ENCODE assay signal across 1 cellular context in the genomic region with DNA sequence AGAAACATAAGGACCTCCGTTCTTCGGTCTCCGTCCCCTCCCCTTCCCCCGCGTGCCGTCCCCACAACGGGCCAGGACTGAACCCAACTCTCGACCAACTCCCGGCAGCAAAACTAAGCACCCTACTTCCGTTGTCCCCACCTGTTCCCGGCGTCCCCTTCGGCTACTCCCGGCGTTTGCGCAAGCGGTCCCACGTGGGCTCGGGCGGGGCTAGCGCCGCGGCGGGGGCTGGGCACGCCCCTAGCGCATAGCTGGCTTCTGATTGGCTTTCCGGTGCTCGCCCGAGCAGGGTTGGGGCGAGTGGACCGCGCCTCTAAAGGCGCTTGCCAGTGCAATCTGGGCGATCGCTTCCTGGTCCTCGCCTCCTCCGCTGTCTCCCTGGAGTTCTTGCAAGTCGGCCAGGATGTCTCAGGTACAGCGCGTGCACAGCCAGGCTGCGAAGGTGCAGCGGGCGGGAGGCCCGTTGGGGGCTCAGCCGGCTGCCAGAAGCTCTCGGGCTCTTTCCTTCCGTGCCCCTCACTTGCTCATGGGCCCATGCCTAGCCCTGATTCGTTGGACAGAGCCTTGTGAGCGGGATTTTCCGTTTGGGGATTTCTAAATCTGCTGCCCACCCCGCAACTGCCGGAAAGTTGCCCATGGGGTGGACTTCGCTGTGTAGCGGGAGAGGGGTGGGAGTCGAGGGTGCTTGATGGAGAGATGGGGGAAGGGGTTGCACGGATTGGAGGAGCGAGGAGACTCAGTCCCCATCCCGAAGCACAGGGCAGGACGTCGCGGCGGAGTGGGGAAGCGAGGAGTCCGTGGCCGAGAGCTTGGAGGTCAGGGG.
TF ChIP-seq lines count a peak whose summit lies in the region.

C2orf76 (minus strand) TSS at position 186 of the 823 bp plus-strand sequence. CDS start 26,875 bp downstream, outside the sequence.
DBI (plus strand) TSS at position 329 of the 823 bp plus-strand sequence; CDS start at position 404, 75 bp downstream.

TF ChIP-seq in HepG2, 621 proteins besides CTCF, POLR2A, EP300 and RAD21 (continued from another document and continues in another):
- TF ChIP-seq, protein P1, sequence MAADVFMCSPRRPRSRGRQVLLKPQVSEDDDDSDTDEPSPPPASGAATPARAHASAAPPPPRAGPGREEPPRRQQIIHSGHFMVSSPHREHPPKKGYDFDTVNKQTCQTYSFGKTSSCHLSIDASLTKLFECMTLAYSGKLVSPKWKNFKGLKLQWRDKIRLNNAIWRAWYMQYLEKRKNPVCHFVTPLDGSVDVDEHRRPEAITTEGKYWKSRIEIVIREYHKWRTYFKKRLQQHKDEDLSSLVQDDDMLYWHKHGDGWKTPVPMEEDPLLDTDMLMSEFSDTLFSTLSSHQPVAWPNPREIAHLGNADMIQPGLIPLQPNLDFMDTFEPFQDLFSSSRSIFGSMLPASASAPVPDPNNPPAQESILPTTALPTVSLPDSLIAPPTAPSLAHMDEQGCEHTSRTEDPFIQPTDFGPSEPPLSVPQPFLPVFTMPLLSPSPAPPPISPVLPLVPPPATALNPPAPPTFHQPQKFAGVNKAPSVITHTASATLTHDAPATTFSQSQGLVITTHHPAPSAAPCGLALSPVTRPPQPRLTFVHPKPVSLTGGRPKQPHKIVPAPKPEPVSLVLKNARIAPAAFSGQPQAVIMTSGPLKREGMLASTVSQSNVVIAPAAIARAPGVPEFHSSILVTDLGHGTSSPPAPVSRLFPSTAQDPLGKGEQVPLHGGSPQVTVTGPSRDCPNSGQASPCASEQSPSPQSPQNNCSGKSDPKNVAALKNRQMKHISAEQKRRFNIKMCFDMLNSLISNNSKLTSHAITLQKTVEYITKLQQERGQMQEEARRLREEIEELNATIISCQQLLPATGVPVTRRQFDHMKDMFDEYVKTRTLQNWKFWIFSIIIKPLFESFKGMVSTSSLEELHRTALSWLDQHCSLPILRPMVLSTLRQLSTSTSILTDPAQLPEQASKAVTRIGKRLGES (CRISPR knock-in tag; IDR thresholded peaks at IDR 0.05; ENCODE audit: borderline replicate concordance), result peak; percentile 60; the same call in 1 of the 2 replicates
- TF ChIP-seq ZNF503 (CRISPR knock-in tag; IDR thresholded peaks at IDR 0.05) (peak; percentile 90), DNMT1 (CRISPR knock-in tag; IDR thresholded peaks at IDR 0.05) (0 out of 2 replicates have a peak, but pooled peaks have one; percentile 20), ZBTB33 (CRISPR knock-in tag; IDR thresholded peaks at IDR 0.05) (peak; percentile 54; the same call in 1 of the 2 replicates), CENPT (CRISPR knock-in tag; IDR thresholded peaks at IDR 0.05; ENCODE audit: low read depth) (no peak), ZNF382 (CRISPR knock-in tag; IDR thresholded peaks at IDR 0.05; ENCODE audit: borderline replicate concordance) (no peak), ZNF101 (CRISPR knock-in tag; IDR thresholded peaks at IDR 0.05; ENCODE audit: borderline replicate concordance, low read depth) (no peak), ZNF704 (CRISPR knock-in tag; IDR thresholded peaks at IDR 0.05; ENCODE audit: borderline replicate concordance) (peak; percentile 82), E2F5 (CRISPR knock-in tag; conservative IDR thresholded peaks at IDR 0.05) (peak; percentile 65), ZNF205 (CRISPR knock-in tag; IDR thresholded peaks at IDR 0.05) (peak; percentile 69; the same call in 1 of the 2 replicates), MBNL3 (CRISPR knock-in tag; conservative IDR thresholded peaks at IDR 0.05) (no peak), CEBPG (CRISPR knock-in tag; IDR thresholded peaks at IDR 0.05) (peak; percentile 100), KLF9 (CRISPR knock-in tag; IDR thresholded peaks at IDR 0.05; ENCODE audit: low read depth) (peak; percentile 93; the same call in 1 of the 2 replicates), ZNF317 (CRISPR knock-in tag; IDR thresholded peaks at IDR 0.05) (peak; percentile 78; the same call in 1 of the 2 replicates), TEAD2 (CRISPR knock-in tag; IDR thresholded peaks at IDR 0.05) (0 out of 2 replicates have a peak, but pooled peaks have one; percentile 40), ZNF10 (CRISPR knock-in tag; IDR thresholded peaks at IDR 0.05; ENCODE audit: borderline replicate concordance, low read depth) (no peak), DDIT3 (CRISPR knock-in tag; IDR thresholded peaks at IDR 0.05) (no peak), NR2F1 (CRISPR knock-in tag; IDR thresholded peaks at IDR 0.05) (0 out of 4 replicates have a peak, but pooled peaks have one; percentile 3 to 24), ZKSCAN8 (CRISPR knock-in tag; IDR thresholded peaks at IDR 0.05; ENCODE audit: borderline replicate concordance) (peak; percentile 81; the same call in 1 of the 2 replicates), KDM3A (CRISPR knock-in tag; IDR thresholded peaks at IDR 0.05; ENCODE audit: low read depth) (peak; percentile 94), SMAD1 (CRISPR knock-in tag; IDR thresholded peaks at IDR 0.05; ENCODE audit: borderline replicate concordance, low read depth) (peak; percentile 28; the same call in 1 of the 2 replicates), RFX3 (CRISPR knock-in tag; IDR thresholded peaks at IDR 0.05) (peak; percentile 23; the same call in 1 of the 2 replicates), ATF1 (CRISPR knock-in tag; IDR thresholded peaks at IDR 0.05) (0 out of 2 replicates have a peak, but pooled peaks have one; percentile 30), ZNF335 (CRISPR knock-in tag; IDR thresholded peaks at IDR 0.05) (no peak; the same call in none of the 2 replicates), ZNF75D (CRISPR knock-in tag; IDR thresholded peaks at IDR 0.05; ENCODE audit: borderline replicate concordance) (no peak), ZNF343 (CRISPR knock-in tag; IDR thresholded peaks at IDR 0.05) (no peak), PRMT3 (CRISPR knock-in tag; IDR thresholded peaks at IDR 0.05; ENCODE audit: borderline replicate concordance, low read depth) (peak; percentile 37; the same call in 1 of the 2 replicates), ELF3 (CRISPR knock-in tag; IDR thresholded peaks at IDR 0.05) (peak; percentile 95), EEA1 (CRISPR knock-in tag; IDR thresholded peaks at IDR 0.05; ENCODE audit: borderline replicate concordance) (peak; percentile 95)
- TF ChIP-seq, protein P2, sequence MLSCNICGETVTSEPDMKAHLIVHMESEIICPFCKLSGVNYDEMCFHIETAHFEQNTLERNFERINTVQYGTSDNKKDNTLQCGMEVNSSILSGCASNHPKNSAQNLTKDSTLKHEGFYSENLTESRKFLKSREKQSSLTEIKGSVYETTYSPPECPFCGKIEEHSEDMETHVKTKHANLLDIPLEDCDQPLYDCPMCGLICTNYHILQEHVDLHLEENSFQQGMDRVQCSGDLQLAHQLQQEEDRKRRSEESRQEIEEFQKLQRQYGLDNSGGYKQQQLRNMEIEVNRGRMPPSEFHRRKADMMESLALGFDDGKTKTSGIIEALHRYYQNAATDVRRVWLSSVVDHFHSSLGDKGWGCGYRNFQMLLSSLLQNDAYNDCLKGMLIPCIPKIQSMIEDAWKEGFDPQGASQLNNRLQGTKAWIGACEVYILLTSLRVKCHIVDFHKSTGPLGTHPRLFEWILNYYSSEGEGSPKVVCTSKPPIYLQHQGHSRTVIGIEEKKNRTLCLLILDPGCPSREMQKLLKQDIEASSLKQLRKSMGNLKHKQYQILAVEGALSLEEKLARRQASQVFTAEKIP (CRISPR knock-in tag; IDR thresholded peaks at IDR 0.05; ENCODE audit: borderline replicate concordance), result no peak
- TF ChIP-seq, protein P3, sequence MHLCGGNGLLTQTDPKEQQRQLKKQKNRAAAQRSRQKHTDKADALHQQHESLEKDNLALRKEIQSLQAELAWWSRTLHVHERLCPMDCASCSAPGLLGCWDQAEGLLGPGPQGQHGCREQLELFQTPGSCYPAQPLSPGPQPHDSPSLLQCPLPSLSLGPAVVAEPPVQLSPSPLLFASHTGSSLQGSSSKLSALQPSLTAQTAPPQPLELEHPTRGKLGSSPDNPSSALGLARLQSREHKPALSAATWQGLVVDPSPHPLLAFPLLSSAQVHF (CRISPR knock-in tag; IDR thresholded peaks at IDR 0.05), result peak; percentile 88; the same call in 1 of the 2 replicates
- TF ChIP-seq, protein P4, sequence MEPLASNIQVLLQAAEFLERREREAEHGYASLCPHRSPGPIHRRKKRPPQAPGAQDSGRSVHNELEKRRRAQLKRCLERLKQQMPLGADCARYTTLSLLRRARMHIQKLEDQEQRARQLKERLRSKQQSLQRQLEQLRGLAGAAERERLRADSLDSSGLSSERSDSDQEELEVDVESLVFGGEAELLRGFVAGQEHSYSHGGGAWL (CRISPR knock-in tag; IDR thresholded peaks at IDR 0.05), result no peak; the same call in 1 of the 2 replicates
- TF ChIP-seq, protein P5, sequence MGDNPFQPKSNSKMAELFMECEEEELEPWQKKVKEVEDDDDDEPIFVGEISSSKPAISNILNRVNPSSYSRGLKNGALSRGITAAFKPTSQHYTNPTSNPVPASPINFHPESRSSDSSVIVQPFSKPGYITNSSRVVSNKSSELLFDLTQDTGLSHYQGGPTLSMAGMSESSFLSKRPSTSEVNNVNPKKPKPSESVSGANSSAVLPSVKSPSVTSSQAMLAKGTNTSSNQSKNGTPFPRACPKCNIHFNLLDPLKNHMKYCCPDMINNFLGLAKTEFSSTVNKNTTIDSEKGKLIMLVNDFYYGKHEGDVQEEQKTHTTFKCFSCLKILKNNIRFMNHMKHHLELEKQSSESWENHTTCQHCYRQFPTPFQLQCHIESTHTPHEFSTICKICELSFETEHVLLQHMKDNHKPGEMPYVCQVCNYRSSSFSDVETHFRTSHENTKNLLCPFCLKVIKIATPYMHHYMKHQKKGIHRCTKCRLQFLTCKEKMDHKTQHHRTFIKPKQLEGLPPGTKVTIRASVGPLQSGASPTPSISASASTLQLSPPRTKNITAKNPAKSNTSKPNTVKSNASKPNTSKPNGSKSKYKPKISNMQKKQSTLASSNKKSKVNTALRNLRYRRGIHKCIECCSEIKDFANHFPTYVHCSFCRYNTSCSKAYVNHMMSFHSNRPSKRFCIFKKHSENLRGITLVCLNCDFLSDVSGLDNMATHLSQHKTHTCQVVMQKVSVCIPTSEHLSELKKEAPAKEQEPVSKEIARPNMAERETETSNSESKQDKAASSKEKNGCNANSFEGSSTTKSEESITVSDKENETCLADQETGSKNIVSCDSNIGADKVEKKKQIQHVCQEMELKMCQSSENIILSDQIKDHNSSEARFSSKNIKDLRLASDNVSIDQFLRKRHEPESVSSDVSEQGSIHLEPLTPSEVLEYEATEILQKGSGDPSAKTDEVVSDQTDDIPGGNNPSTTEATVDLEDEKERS (CRISPR knock-in tag; IDR thresholded peaks at IDR 0.05), result peak; percentile 69; the same call in 1 of the 2 replicates
- TF ChIP-seq, protein P6, sequence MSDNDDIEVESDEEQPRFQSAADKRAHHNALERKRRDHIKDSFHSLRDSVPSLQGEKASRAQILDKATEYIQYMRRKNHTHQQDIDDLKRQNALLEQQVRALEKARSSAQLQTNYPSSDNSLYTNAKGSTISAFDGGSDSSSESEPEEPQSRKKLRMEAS (IDR thresholded peaks at IDR 0.05), result peak; percentile 98
